ENCODE assay signal across 13 cellular contexts in the genomic region with DNA sequence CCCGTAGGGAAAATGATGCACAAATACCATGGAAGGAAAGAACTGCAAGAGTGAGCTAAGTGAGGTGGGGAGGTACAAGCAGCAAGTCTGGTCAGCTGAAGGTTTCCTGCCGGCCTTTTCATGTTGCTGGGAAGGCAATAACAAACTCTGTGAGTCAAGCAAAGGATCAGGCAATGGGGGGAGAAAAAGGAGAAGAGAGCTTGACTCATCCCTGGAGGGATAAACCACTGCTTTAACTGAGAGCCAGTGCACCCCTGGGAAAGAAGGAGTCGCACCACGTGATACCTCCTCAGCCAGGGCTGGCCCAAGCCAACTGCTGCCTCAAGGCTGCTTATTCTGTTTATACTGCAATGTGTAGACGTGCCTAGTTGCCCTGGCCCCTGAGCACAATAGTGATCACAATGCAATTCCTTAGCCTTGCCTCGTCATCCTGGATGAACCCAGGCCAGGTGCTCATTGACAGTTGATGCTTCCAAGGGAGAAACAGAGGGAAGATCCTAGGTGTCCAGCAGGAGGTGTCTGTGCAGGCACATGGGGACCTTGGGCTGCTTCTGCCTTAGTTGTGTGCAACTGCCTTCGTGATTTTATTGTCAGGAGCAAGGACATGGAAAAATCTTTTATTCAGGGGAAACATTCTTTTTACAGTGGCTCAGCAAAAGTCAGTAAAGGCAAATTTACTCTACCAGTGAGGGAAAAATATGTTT.
DNase-seq lines count a peak whose midpoint lies in the region; ATAC-seq and TF ChIP-seq lines count a peak whose summit lies in the region.
"Had no signal": no experiment of that assay in that cellular context is flagged by ENCODE, and none has a peak within 500 bp of the region (broad histone marks: within the 10 kb centered on the region; RNA-seq: fewer than 3 reads in every experiment).

No MANE protein-coding gene starts in this region.

- peak; percentile 99 for ATAC-seq in foreskin keratinocyte
- ATAC-seq in effector memory CD8-positive, alpha-beta T cell (replicated peaks): no peak

- H3K9me3 ChIP-seq in sigmoid colon: no peaks in the 10 kb centered on the region
- H3K9me3 ChIP-seq in BE2C: no peaks in the 10 kb centered on the region

- H3K36me3 Mint-ChIP-seq in activated naive CD8-positive, alpha-beta T cell treated with anti-CD3 and anti-CD28 coated beads for 36 hours: no peaks in the 10 kb centered on the region
- H3K36me3 Mint-ChIP-seq in effector memory CD8-positive, alpha-beta T cell (ENCODE audit: insufficient read depth): no peaks in the 10 kb centered on the region
- H3K36me3 Mint-ChIP-seq: activated naive CD4-positive, alpha-beta T cell treated with anti-CD3 and anti-CD28 coated beads, Interleukin-2, amount 50 U/mL, for 24 hours had no signal

- DNase-seq in GM04504 (ENCODE audit: low read depth) (peak; percentile 85), SW480 (ENCODE audit: low spot score) (peak; percentile 13), foreskin keratinocyte (peak; percentile 99 to 100), sigmoid colon (peak; percentile 81), NOMO-1 treated with dmso at 0.1 percent for 144 hours (lab: John Stamatoyannopoulos, UW; ENCODE audit: unreplicated experiment) (no peak), BE2C (no peak)
- no peak for DNase-seq in activated naive CD8-positive, alpha-beta T cell treated with anti-CD3 and anti-CD28 coated beads for 36 hours
- no peak for DNase-seq in effector memory CD8-positive, alpha-beta T cell
- DNase-seq: activated CD4-positive, alpha-beta T cell treated with anti-CD3 and anti-CD28 coated beads, Interleukin-2, amount 10 ng/mL, durations not matched to agents 24 days and 14 days; SIG-M5; stimulated activated CD4-positive, alpha-beta T cell treated with anti-CD3 and anti-CD28 coated beads, Interleukin-4, amount 100 ng/mL, for 1 hour had no signal

- TF ChIP-seq POLR2A in sigmoid colon (IDR thresholded peaks at IDR 0.05): no peak

- intact Hi-C loops in sigmoid colon (cut with DNase I): no loop called here

- no peaks in the 10 kb centered on the region for H3K27me3 ChIP-seq in foreskin keratinocyte
- H3K27me3 ChIP-seq in sigmoid colon: no peaks in the 10 kb centered on the region
- no peaks in the 10 kb centered on the region for H3K27me3 ChIP-seq in BE2C

- H3K9me3 Mint-ChIP-seq in activated naive CD8-positive, alpha-beta T cell treated with anti-CD3 and anti-CD28 coated beads for 36 hours: no peaks in the 10 kb centered on the region
- H3K9me3 Mint-ChIP-seq in effector memory CD8-positive, alpha-beta T cell: peaks cover 0 to 4% of the 10 kb centered on the region in 2 donors
- H3K9me3 Mint-ChIP-seq: activated CD4-positive, alpha-beta T cell treated with anti-CD3 and anti-CD28 coated beads, Interleukin-2, amount 10 ng/mL, durations not matched to agents 24 days and 14 days had no signal

- H3K27ac ChIP-seq in foreskin keratinocyte: peak overlapping the region; percentile 53
- H3K27ac ChIP-seq in sigmoid colon: peak overlapping the region in 2 of 4 donors; percentile 1 to 12
- H3K27ac ChIP-seq: KMS-11 had no signal

- H3K4me3 Mint-ChIP-seq in activated naive CD8-positive, alpha-beta T cell treated with anti-CD3 and anti-CD28 coated beads for 36 hours: no peak overlapping the region
- H3K4me3 Mint-ChIP-seq in effector memory CD8-positive, alpha-beta T cell: no peak overlapping the region
- H3K4me3 Mint-ChIP-seq: activated CD4-positive, alpha-beta T cell treated with anti-CD3 and anti-CD28 coated beads, Interleukin-2, amount 10 ng/mL, durations not matched to agents 24 days and 14 days; activated naive CD4-positive, alpha-beta T cell treated with anti-CD3 and anti-CD28 coated beads, Interleukin-2, amount 50 U/mL, for 24 hours had no signal

- H3K4me1 Mint-ChIP-seq in activated naive CD8-positive, alpha-beta T cell treated with anti-CD3 and anti-CD28 coated beads for 36 hours: no peaks in the 10 kb centered on the region
- H3K4me1 Mint-ChIP-seq in effector memory CD8-positive, alpha-beta T cell (ENCODE audit: low read depth in 2 of 2): no peaks in the 10 kb centered on the region
- H3K4me1 Mint-ChIP-seq: activated CD4-positive, alpha-beta T cell treated with anti-CD3 and anti-CD28 coated beads, Interleukin-2, amount 10 ng/mL, durations not matched to agents 24 days and 14 days; activated naive CD4-positive, alpha-beta T cell treated with anti-CD3 and anti-CD28 coated beads, Interleukin-2, amount 50 U/mL, for 24 hours had no signal

- WGBS in sigmoid colon, 2 donors: 54 to 69% methylated on average over 7 of the region's 7 CpGs

- TF ChIP-seq EP300 in sigmoid colon (IDR thresholded peaks at IDR 0.05): no peak

- H3K4me3 ChIP-seq in sigmoid colon (no peak overlapping the region), BE2C (ENCODE audit: low read depth, low read length) (no peak overlapping the region)

- no peaks in the 10 kb centered on the region for H3K36me3 ChIP-seq in sigmoid colon
- no peaks in the 10 kb centered on the region for H3K36me3 ChIP-seq in BE2C

- H3K27me3 Mint-ChIP-seq in activated naive CD8-positive, alpha-beta T cell treated with anti-CD3 and anti-CD28 coated beads for 36 hours: peaks cover 22% of the 10 kb centered on the region
- H3K27me3 Mint-ChIP-seq in effector memory CD8-positive, alpha-beta T cell: peaks cover 36 to 42% of the 10 kb centered on the region in 2 donors

- no peak overlapping the region for H3K27ac Mint-ChIP-seq in activated naive CD8-positive, alpha-beta T cell treated with anti-CD3 and anti-CD28 coated beads for 36 hours
- no peak overlapping the region for H3K27ac Mint-ChIP-seq in effector memory CD8-positive, alpha-beta T cell
- H3K27ac Mint-ChIP-seq: activated CD4-positive, alpha-beta T cell treated with anti-CD3 and anti-CD28 coated beads, Interleukin-2, amount 10 ng/mL, durations not matched to agents 24 days and 14 days; activated naive CD4-positive, alpha-beta T cell treated with anti-CD3 and anti-CD28 coated beads, Interleukin-2, amount 50 U/mL, for 24 hours had no signal

- TF ChIP-seq CTCF in foreskin keratinocyte (conservative IDR thresholded peaks at IDR 0.05) (peak; percentile 67), sigmoid colon (IDR thresholded peaks at IDR 0.05) (no peak), BE2C (IDR thresholded peaks at IDR 0.05; ENCODE audit: low read depth, low read length) (no peak)

- H3K4me1 ChIP-seq in foreskin keratinocyte (peaks cover 9% of the 10 kb centered on the region), sigmoid colon (peaks cover 0 to 14% (median 10%) of the 10 kb centered on the region in 4 donors), BE2C (no peaks in the 10 kb centered on the region)

Comparison
In these comparisons a context has a peak if more than half of its experiments do, and no peak if none do; other contexts are left out.
1. DNase-seq: peak in GM04504 (single experiment), SW480 (single experiment), foreskin keratinocyte (2 of 2) and sigmoid colon (single experiment); none in activated naive CD8-positive, alpha-beta T cell treated with anti-CD3 and anti-CD28 coated beads for 36 hours (single experiment), NOMO-1 treated with dmso at 0.1 percent for 144 hours (single experiment), BE2C (single experiment) and effector memory CD8-positive, alpha-beta T cell (0 of 3).